ENCODE assay signal across 1 cellular context in genomic region chr3:152268501-152269422, GRCh38.
TF ChIP-seq lines count a peak whose summit lies in the region.

MBNL1 (plus strand) TSS chr3:152268929; CDS start chr3:152300194, 31,265 bp downstream.

TF ChIP-seq in SK-N-SH, 30 proteins besides CTCF, POLR2A, EP300 and RAD21 (continued from another document):
- TF ChIP-seq USF1 (IDR thresholded peaks at IDR 0.05; ENCODE audit: borderline replicate concordance, low read depth) (no peak), CHD2 (IDR thresholded peaks at IDR 0.05; ENCODE audit: low read length, partially characterized antibody) (no peak), GABPA (IDR thresholded peaks at IDR 0.05; ENCODE audit: low read depth) (no peak), IRF3 (IDR thresholded peaks at IDR 0.05; ENCODE audit: low read depth, low read length) (no peak), MEF2A (IDR thresholded peaks at IDR 0.05; ENCODE audit: borderline replicate concordance, low read depth) (no peak), NRF1 (IDR thresholded peaks at IDR 0.05; ENCODE audit: low read depth, low read length) (no peak), FOXM1 (IDR thresholded peaks at IDR 0.05; ENCODE audit: low read depth) (peak; percentile 8; the same call in 1 of the 2 replicates), FOSL2 (IDR thresholded peaks at IDR 0.05; ENCODE audit: borderline replicate concordance, low read depth) (no peak), EZH2phosphoT487 (IDR thresholded peaks at IDR 0.05; ENCODE audit: borderline replicate concordance, low read depth) (no peak), REST (IDR thresholded peaks at IDR 0.05; ENCODE audit: low read depth, low read length) (no peak), PBX3 (IDR thresholded peaks at IDR 0.05) (peak; percentile 37), RXRA (IDR thresholded peaks at IDR 0.05; ENCODE audit: borderline replicate concordance, low read depth) (no peak), RFX5 (IDR thresholded peaks at IDR 0.05; ENCODE audit: low read length) (no peak), YY1 (IDR thresholded peaks at IDR 0.05; ENCODE audit: low read depth) (peak; percentile 1; the same call in 1 of the 2 replicates), FOXJ3 (CRISPR knock-in tag; IDR thresholded peaks at IDR 0.05) (no peak), ELF1 (IDR thresholded peaks at IDR 0.05) (peak; percentile 49), NFIC (IDR thresholded peaks at IDR 0.05; ENCODE audit: borderline replicate concordance) (no peak; the same call in 1 of the 2 replicates), TCF12 (IDR thresholded peaks at IDR 0.05) (peak; percentile 28)
